ENCODE assay signal across 34 cellular contexts in genomic region chr10:89263091-89263490, GRCh38. TPM values are rescaled to one million over a fixed set of nuclear protein-coding genes. Genes with fewer than 3 reads are reported as not detected.
DNase-seq lines count a peak whose midpoint lies in the region; ATAC-seq, FAIRE-seq and TF ChIP-seq lines count a peak whose summit lies in the region.
"Had no signal": no experiment of that assay in that cellular context is flagged by ENCODE, and none has a peak within 500 bp of the region (broad histone marks: within the 10 kb centered on the region; RNA-seq: fewer than 3 reads in every experiment).

No MANE protein-coding gene starts in this region.

- H3K9me1 ChIP-seq in keratinocyte (ENCODE audit: control insufficient read depth, extremely low read depth, insufficient read depth, low read length): no peaks in the 10 kb centered on the region

- no peaks in the 10 kb centered on the region for H3K9me2 ChIP-seq in GM23248 (ENCODE audit: insufficient read depth)

- H3K27me3 ChIP-seq in GM23248 (replicated peaks; ENCODE audit: insufficient read depth) (no peaks in the 10 kb centered on the region), RWPE2 (ENCODE audit: insufficient read depth, poor library complexity, severe bottlenecking) (no peaks in the 10 kb centered on the region), keratinocyte (ENCODE audit: control insufficient read depth, extremely low read depth, insufficient read depth, low read length) (no peaks in the 10 kb centered on the region), tibial artery (no peaks in the 10 kb centered on the region)
- H3K27me3 ChIP-seq: heart left ventricle, right atrium auricular region had no signal

- H3K27ac ChIP-seq in GM23248: peak overlapping the region; percentile 75
- peak overlapping the region; percentile 92 for H3K27ac ChIP-seq in RWPE2 (ENCODE audit: poor library complexity, severe bottlenecking)
- no peak overlapping the region for H3K27ac ChIP-seq in keratinocyte (ENCODE audit: control insufficient read depth, insufficient read depth, low read length)
- H3K27ac ChIP-seq in tibial artery: peak overlapping the region; percentile 31 to 39
- H3K27ac ChIP-seq: C4-2B, HL-60, KMS-11, lower lobe of right lung had no signal

- dilution Hi-C loops in keratinocyte (cut with MboI; ENCODE audit: extremely low pct_ligation_motif_present, low sequenced_read_pairs): no loop called here

- no peak overlapping the region for H3K4me3 Mint-ChIP-seq in activated T-helper 1 cell treated with anti-CD3 and anti-CD28 coated beads, Interleukin-12 subunit alpha, Interleukin-12 subunit beta, Interleukin-2, Interleukin-4 antibody, amounts not matched to agents 30 ng/mL and 10 ng/mL and 1 ng/mL, durations not matched to agents 14 hours and 24 hours and 36 hours
- H3K4me3 Mint-ChIP-seq: activated naive CD8-positive, alpha-beta T cell treated with anti-CD3 and anti-CD28 coated beads for 36 hours; endodermal cell; H9; stimulated activated naive CD8-positive, alpha-beta T cell treated with anti-CD3 and anti-CD28 coated beads, Interleukin-15, Interleukin-2, amounts not matched to agents 100 ng/mL and 50 ng/mL, for 24 hours had no signal

- TF ChIP-seq CTCF in RWPE2 (IDR thresholded peaks at IDR 0.05; ENCODE audit: poor library complexity, severe bottlenecking) (no peak), keratinocyte (optimal IDR thresholded peaks at IDR 0.05 in 1 of 3, IDR thresholded peaks at IDR 0.05 in 1 of 3, conservative IDR thresholded peaks at IDR 0.05 in 1 of 3; ENCODE audit: extremely low read depth in 1 of 3, insufficient read depth in 2 of 3, low read length in 3 of 3) (no peak), tibial artery (IDR thresholded peaks at IDR 0.05) (no peak)

- intact Hi-C loops in tibial artery (cut with DNase I; ENCODE audit: low total_unique reads): no loop called here
- intact Hi-C loops in activated T-helper 1 cell treated with anti-CD3 and anti-CD28 coated beads, Interleukin-12 subunit alpha, Interleukin-12 subunit beta, Interleukin-2, Interleukin-4 antibody, amounts not matched to agents 30 ng/mL and 10 ng/mL and 1 ng/mL, durations not matched to agents 14 hours and 24 hours and 36 hours (cut with micrococcal nuclease): no loop called here

- H3K79me2 ChIP-seq in GM23248 (ENCODE audit: insufficient read depth) (no peaks in the 10 kb centered on the region), keratinocyte (ENCODE audit: control insufficient read depth, insufficient read depth, low read length) (no peaks in the 10 kb centered on the region)

- no peaks in the 10 kb centered on the region for H3K36me3 Mint-ChIP-seq in activated T-helper 1 cell treated with anti-CD3 and anti-CD28 coated beads, Interleukin-12 subunit alpha, Interleukin-12 subunit beta, Interleukin-2, Interleukin-4 antibody, amounts not matched to agents 30 ng/mL and 10 ng/mL and 1 ng/mL, durations not matched to agents 14 hours and 24 hours and 36 hours (ENCODE audit: low read depth)
- H3K36me3 Mint-ChIP-seq: activated naive CD8-positive, alpha-beta T cell treated with anti-CD3 and anti-CD28 coated beads for 36 hours had no signal

- peaks cover 7% of the 10 kb centered on the region for H3K4me1 Mint-ChIP-seq in activated T-helper 1 cell treated with anti-CD3 and anti-CD28 coated beads, Interleukin-12 subunit alpha, Interleukin-12 subunit beta, Interleukin-2, Interleukin-4 antibody, amounts not matched to agents 30 ng/mL and 10 ng/mL and 1 ng/mL, durations not matched to agents 14 hours and 24 hours and 36 hours (ENCODE audit: low read depth)

- ATAC-seq in RWPE2 (ENCODE audit: low read depth) (no peak), HG03342 (IDR thresholded peaks at IDR 0.05; ENCODE audit: unreplicated experiment) (no peak)
- ATAC-seq: esophagus mucosa, heart left ventricle, lower lobe of right lung had no signal

- no peaks in the 10 kb centered on the region for H3K36me3 ChIP-seq in GM23248 (ENCODE audit: low read depth)
- no peaks in the 10 kb centered on the region for H3K36me3 ChIP-seq in RWPE2 (ENCODE audit: low read depth)
- no peaks in the 10 kb centered on the region for H3K36me3 ChIP-seq in keratinocyte (ENCODE audit: control insufficient read depth in 2 of 2, extremely low read depth in 1 of 2, insufficient read depth in 2 of 2, low read length in 2 of 2)
- no peaks in the 10 kb centered on the region for H3K36me3 ChIP-seq in tibial artery
- H3K36me3 ChIP-seq: heart left ventricle, lower lobe of right lung, right atrium auricular region had no signal

- peak overlapping the region; percentile 7 for H3K4me2 ChIP-seq in GM23248 (ENCODE audit: unreplicated experiment)
- H3K4me2 ChIP-seq in keratinocyte (ENCODE audit: control insufficient read depth, extremely low read depth, insufficient read depth, low read depth, low read length): peak overlapping the region; percentile 23
- H3K4me2 ChIP-seq: KMS-11 had no signal

- no peaks in the 10 kb centered on the region for H4K20me1 ChIP-seq in GM23248 (ENCODE audit: insufficient read depth)
- no peaks in the 10 kb centered on the region for H4K20me1 ChIP-seq in keratinocyte (ENCODE audit: control insufficient read depth, extremely low read depth, insufficient read depth, low read length)

- no peaks in the 10 kb centered on the region for H3K9me3 Mint-ChIP-seq in activated T-helper 1 cell treated with anti-CD3 and anti-CD28 coated beads, Interleukin-12 subunit alpha, Interleukin-12 subunit beta, Interleukin-2, Interleukin-4 antibody, amounts not matched to agents 30 ng/mL and 10 ng/mL and 1 ng/mL, durations not matched to agents 14 hours and 24 hours and 36 hours
- H3K9me3 Mint-ChIP-seq: activated naive CD8-positive, alpha-beta T cell treated with anti-CD3 and anti-CD28 coated beads for 36 hours; endodermal cell; H9; stimulated activated naive CD8-positive, alpha-beta T cell treated with anti-CD3 and anti-CD28 coated beads, Interleukin-15, Interleukin-2, amounts not matched to agents 100 ng/mL and 50 ng/mL, for 24 hours had no signal

- H3K27me3 Mint-ChIP-seq in activated T-helper 1 cell treated with anti-CD3 and anti-CD28 coated beads, Interleukin-12 subunit alpha, Interleukin-12 subunit beta, Interleukin-2, Interleukin-4 antibody, amounts not matched to agents 30 ng/mL and 10 ng/mL and 1 ng/mL, durations not matched to agents 14 hours and 24 hours and 36 hours (ENCODE audit: insufficient read depth): peaks cover 35% of the 10 kb centered on the region
- H3K27me3 Mint-ChIP-seq: activated naive CD8-positive, alpha-beta T cell treated with anti-CD3 and anti-CD28 coated beads for 36 hours had no signal

- H3K4me3 ChIP-seq in GM23248: no peak overlapping the region
- H3K4me3 ChIP-seq in RWPE2 (ENCODE audit: severe bottlenecking): no peak overlapping the region
- no peak overlapping the region for H3K4me3 ChIP-seq in keratinocyte (ENCODE audit: control insufficient read depth in 2 of 3, extremely low read depth in 1 of 3, insufficient read depth in 2 of 3, low read depth in 1 of 3, low read length in 3 of 3)
- no peak overlapping the region for H3K4me3 ChIP-seq in tibial artery
- H3K4me3 ChIP-seq: heart left ventricle, lower lobe of right lung, right atrium auricular region had no signal

- H3K9me3 ChIP-seq in GM23248 (ENCODE audit: low read depth) (no peaks in the 10 kb centered on the region), RWPE2 (ENCODE audit: severe bottlenecking) (no peaks in the 10 kb centered on the region), keratinocyte (ENCODE audit: control insufficient read depth, low read depth, low read length) (peaks cover 4% of the 10 kb centered on the region), tibial artery (no peaks in the 10 kb centered on the region)
- H3K9me3 ChIP-seq: heart left ventricle, lower lobe of right lung, right atrium auricular region had no signal

- no peak overlapping the region for H3K9ac ChIP-seq in GM23248
- no peak overlapping the region for H3K9ac ChIP-seq in keratinocyte (ENCODE audit: control insufficient read depth, extremely low read depth, insufficient read depth, low read length)
- H3K9ac ChIP-seq: KMS-11 had no signal

- H3K4me1 ChIP-seq in GM23248 (ENCODE audit: insufficient read depth): peaks cover 37% of the 10 kb centered on the region
- peaks cover 29% of the 10 kb centered on the region for H3K4me1 ChIP-seq in RWPE2 (ENCODE audit: insufficient read depth, poor library complexity, severe bottlenecking)
- peaks cover 29% of the 10 kb centered on the region for H3K4me1 ChIP-seq in keratinocyte (ENCODE audit: control insufficient read depth, extremely low read depth, insufficient read depth, low read length)
- peaks cover 0 to 29% (median 18%) of the 10 kb centered on the region in 4 donors for H3K4me1 ChIP-seq in tibial artery

- WGBS in GM23248 (ENCODE audit: low coverage in 1 of 2, low lambda C conversion rate in 2 of 2, missing lambda C conversion rate in 2 of 2), 2 experiments: 92 to 93% methylated on average over 1 of the region's 1 CpG

- FAIRE-seq in keratinocyte (lab: Jason Lieb, UNC): no peak
- FAIRE-seq: G401.6, small intestine had no signal

- in situ Hi-C loops in GM23248 (cut with MboI): no loop called here

- DNase-seq in GM23248: no peak
- DNase-seq in RWPE2 (ENCODE audit: low spot score): no peak
- DNase-seq in keratinocyte (ENCODE audit: low read depth, low spot score): no peak
- no peak for DNase-seq in tibial artery
- DNase-seq in activated T-helper 1 cell treated with anti-CD3 and anti-CD28 coated beads, Interleukin-12 subunit alpha, Interleukin-12 subunit beta, Interleukin-2, Interleukin-4 antibody, amounts not matched to agents 30 ng/mL and 10 ng/mL and 1 ng/mL, durations not matched to agents 14 hours and 24 hours and 36 hours (ENCODE audit: low spot score): no peak
- DNase-seq in KG1 (lab: John Stamatoyannopoulos, UW): no peak
- DNase-seq: activated CD4-positive, alpha-beta T cell treated with anti-CD3 and anti-CD28 coated beads for 48 hours; activated gamma-delta T cell; activated naive CD8-positive, alpha-beta T cell treated with anti-CD3 and anti-CD28 coated beads for 36 hours; activated T-cell treated with anti-CD3 and anti-CD28 coated beads, Interleukin-2, amount 50 U/mL, for 1 hour; endodermal cell; H9; heart left ventricle; kidney glomerular epithelial cell; lower lobe of right lung; MM.1S; NCI-H1417 treated with DMSO at 0.1 percent for 48 hours; NCI-H2081 treated with DMSO at 0.1 percent for 48 hours; NCI-H2227 treated with DMSO at 0.1 percent for 48 hours; NCI-H526; NK-92 treated with Interleukin-12 subunit alpha and Interleukin-12 subunit beta, amount 100 ng/mL, for 24 hours; posterior cingulate gyrus; SHP77 treated with DMSO at 0.1 percent for 48 hours; small intestine; T-helper 9 cell had no signal

- no peak overlapping the region for H3K27ac Mint-ChIP-seq in activated T-helper 1 cell treated with anti-CD3 and anti-CD28 coated beads, Interleukin-12 subunit alpha, Interleukin-12 subunit beta, Interleukin-2, Interleukin-4 antibody, amounts not matched to agents 30 ng/mL and 10 ng/mL and 1 ng/mL, durations not matched to agents 14 hours and 24 hours and 36 hours
- H3K27ac Mint-ChIP-seq: activated naive CD8-positive, alpha-beta T cell treated with anti-CD3 and anti-CD28 coated beads for 36 hours; endodermal cell; H9; stimulated activated naive CD8-positive, alpha-beta T cell treated with anti-CD3 and anti-CD28 coated beads, Interleukin-15, Interleukin-2, amounts not matched to agents 100 ng/mL and 50 ng/mL, for 24 hours had no signal

- H3F3A ChIP-seq in GM23248 (ENCODE audit: insufficient read depth): peaks cover 34% of the 10 kb centered on the region

- H2AFZ ChIP-seq in GM23248 (no peak overlapping the region), keratinocyte (ENCODE audit: control insufficient read depth, low read length) (peak overlapping the region; percentile 18)

RNA-seq across cellular contexts. Expression of gene LIPA, which starts 11.5 kb away (rescaled TPM):
- 109 and 113 TPM in 2 replicates for total RNA-seq in GM23248 (2014; rRNA removed; shearing (Covaris generic))
- polyA plus RNA-seq in GM23248 (2016; fragmentation: Nextera tagmentation; extraction: Ambion mirVana): 134 and 137 TPM in 2 replicates
- polyA plus RNA-seq in keratinocyte: 105 to 157 TPM (median 156 TPM) in 3 replicates
- 38.8 TPM for polyA plus RNA-seq in keratinocyte (2011; ENCODE audit: low read depth)
- 54.5 and 117 TPM in 2 replicates for polyA plus RNA-seq in keratinocyte (2011; cell fraction: cytosol; rRNA removed)
- polyA plus RNA-seq in keratinocyte (2011; cell fraction: nucleus; rRNA removed): 281 and 301 TPM in 2 replicates
- 26.2 and 87.7 TPM in 2 replicates for polyA plus RNA-seq in keratinocyte (2012; ENCODE audit: low replicate concordance)
- 45.2 to 155 TPM (median 148 TPM) in 3 replicates for polyA minus RNA-seq in keratinocyte
- 60.0 TPM for polyA minus RNA-seq in keratinocyte (2011; cell fraction: cytosol; rRNA and poly(A)+ RNA removed)
- polyA minus RNA-seq in keratinocyte (2011; cell fraction: nucleus; rRNA and poly(A)+ RNA removed): 225 and 412 TPM in 2 replicates
- 5.3 and 6.2 TPM in 2 replicates for total RNA-seq in activated T-helper 1 cell treated with anti-CD3 and anti-CD28 coated beads, Interleukin-12 subunit alpha, Interleukin-12 subunit beta, Interleukin-2, Interleukin-4 antibody, amounts not matched to agents 30 ng/mL and 10 ng/mL and 1 ng/mL, durations not matched to agents 14 hours and 24 hours and 36 hours

RNA-seq across cellular contexts. Expression of gene IFIT2, which starts 38.8 kb away (rescaled TPM):
- total RNA-seq in GM23248 (2014; rRNA removed; shearing (Covaris generic)): 3.5 and 7.0 TPM in 2 replicates
- polyA plus RNA-seq in GM23248 (2016; fragmentation: Nextera tagmentation; extraction: Ambion mirVana) (8.5 and 9.5 TPM in 2 replicates), keratinocyte (3.4 to 4.3 TPM (median 3.9 TPM) in 3 replicates)
- 1.5 TPM for polyA plus RNA-seq in keratinocyte (2011; ENCODE audit: low read depth)
- polyA plus RNA-seq in keratinocyte (2011; cell fraction: cytosol; rRNA removed): 2.3 and 3.8 TPM in 2 replicates
- 3.8 and 4.4 TPM in 2 replicates for polyA plus RNA-seq in keratinocyte (2011; cell fraction: nucleus; rRNA removed)
- polyA plus RNA-seq in keratinocyte (2012; ENCODE audit: low replicate concordance): 1.1 and 3.7 TPM in 2 replicates
- 0.26 to 2.6 TPM (median 1.7 TPM) in 3 replicates for polyA minus RNA-seq in keratinocyte
- 2.5 TPM for polyA minus RNA-seq in keratinocyte (2011; cell fraction: cytosol; rRNA and poly(A)+ RNA removed)
- 2.4 and 3.6 TPM in 2 replicates for polyA minus RNA-seq in keratinocyte (2011; cell fraction: nucleus; rRNA and poly(A)+ RNA removed)
- total RNA-seq in activated T-helper 1 cell treated with anti-CD3 and anti-CD28 coated beads, Interleukin-12 subunit alpha, Interleukin-12 subunit beta, Interleukin-2, Interleukin-4 antibody, amounts not matched to agents 30 ng/mL and 10 ng/mL and 1 ng/mL, durations not matched to agents 14 hours and 24 hours and 36 hours: 0.34 and 0.47 TPM in 2 replicates
- total RNA-seq: H9 had no signal

RNA-seq across cellular contexts. Expression of gene CH25H, which starts 56.0 kb away (rescaled TPM):
- 25.2 and 34.9 TPM in 2 replicates for total RNA-seq in GM23248 (2014; rRNA removed; shearing (Covaris generic))
- polyA plus RNA-seq in GM23248 (2016; fragmentation: Nextera tagmentation; extraction: Ambion mirVana): 16.1 and 18.0 TPM in 2 replicates
- 0.05 to 0.37 TPM in 2 of 3 replicates, not detected in the other for polyA plus RNA-seq in keratinocyte
- 0.15 TPM for polyA plus RNA-seq in keratinocyte (2011; ENCODE audit: low read depth)
- 0.04 TPM in 1 of 2 replicates, not detected in the other for polyA plus RNA-seq in keratinocyte (2011; cell fraction: cytosol; rRNA removed)
- polyA plus RNA-seq in keratinocyte (2011; cell fraction: nucleus; rRNA removed): 0.49 and 0.52 TPM in 2 replicates
- 0.83 TPM in 1 of 2 replicates, not detected in the other for polyA plus RNA-seq in keratinocyte (2012; ENCODE audit: low replicate concordance)
- 0.23 to 0.99 TPM (median 0.43 TPM) in 3 replicates for polyA minus RNA-seq in keratinocyte
- polyA minus RNA-seq in keratinocyte (2011; cell fraction: cytosol; rRNA and poly(A)+ RNA removed): not detected
- polyA minus RNA-seq in keratinocyte (2011; cell fraction: nucleus; rRNA and poly(A)+ RNA removed): 0.21 and 0.54 TPM in 2 replicates
- total RNA-seq in activated T-helper 1 cell treated with anti-CD3 and anti-CD28 coated beads, Interleukin-12 subunit alpha, Interleukin-12 subunit beta, Interleukin-2, Interleukin-4 antibody, amounts not matched to agents 30 ng/mL and 10 ng/mL and 1 ng/mL, durations not matched to agents 14 hours and 24 hours and 36 hours: not detected in 2 replicates
- total RNA-seq: activated CD8-positive, alpha-beta memory T cell treated with anti-CD3 and anti-CD28 coated beads for 36 hours; endodermal cell had no signal

Comparison
In these comparisons a context has a peak if more than half of its experiments do, and no peak if none do; other contexts are left out.
1. RNA of gene LIPA, which starts 11.5 kb away (total RNA-seq): 109 to 113 TPM in GM23248; 5.3 to 6.2 TPM in activated T-helper 1 cell treated with anti-CD3 and anti-CD28 coated beads, Interleukin-12 subunit alpha, Interleukin-12 subunit beta, Interleukin-2, Interleukin-4 antibody, amounts not matched to agents 30 ng/mL and 10 ng/mL and 1 ng/mL, durations not matched to agents 14 hours and 24 hours and 36 hours; every median in the first group is over 10 times any median in the second.
2. RNA of gene CH25H, which starts 56.0 kb away (total RNA-seq): 25.2 to 34.9 TPM in GM23248; not detected in activated T-helper 1 cell treated with anti-CD3 and anti-CD28 coated beads, Interleukin-12 subunit alpha, Interleukin-12 subunit beta, Interleukin-2, Interleukin-4 antibody, amounts not matched to agents 30 ng/mL and 10 ng/mL and 1 ng/mL, durations not matched to agents 14 hours and 24 hours and 36 hours; every median in the first group is over 10 times any median in the second.